20 cellular contexts compared by ENCODE assay signal in the genomic region with DNA sequence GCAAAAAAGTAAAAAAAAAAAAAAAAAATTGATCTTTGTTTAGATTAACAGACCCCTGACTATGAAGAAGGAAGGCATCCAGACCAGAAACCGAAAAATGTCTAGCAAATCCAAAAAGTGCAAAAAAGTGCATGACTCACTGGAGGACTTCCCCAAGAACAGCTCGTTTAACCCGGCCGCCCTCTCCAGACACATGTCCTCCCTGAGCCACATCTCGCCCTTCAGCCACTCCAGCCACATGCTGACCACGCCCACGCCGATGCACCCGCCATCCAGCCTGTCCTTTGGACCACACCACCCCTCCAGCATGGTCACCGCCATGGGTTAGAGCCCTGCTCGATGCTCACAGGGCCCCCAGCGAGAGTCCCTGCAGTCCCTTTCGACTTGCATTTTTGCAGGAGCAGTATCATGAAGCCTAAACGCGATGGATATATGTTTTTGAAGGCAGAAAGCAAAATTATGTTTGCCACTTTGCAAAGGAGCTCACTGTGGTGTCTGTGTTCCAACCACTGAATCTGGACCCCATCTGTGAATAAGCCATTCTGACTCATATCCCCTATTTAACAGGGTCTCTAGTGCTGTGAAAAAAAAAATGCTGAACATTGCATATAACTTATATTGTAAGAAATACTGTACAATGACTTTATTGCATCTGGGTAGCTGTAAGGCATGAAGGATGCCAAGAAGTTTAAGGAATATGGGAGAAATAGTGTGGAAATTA. TPM values are rescaled to one million over a fixed set of nuclear protein-coding genes. Genes with fewer than 3 reads are reported as not detected.
DNase-seq lines count a peak whose midpoint lies in the region; ATAC-seq, FAIRE-seq and TF ChIP-seq lines count a peak whose summit lies in the region.
"Had no signal": no experiment of that assay in that cellular context is flagged by ENCODE, and none has a peak within 500 bp of the region (broad histone marks: within the 10 kb centered on the region; RNA-seq: fewer than 3 reads in every experiment).

No MANE protein-coding gene starts in this region.

- intact Hi-C loops in activated CD8-positive, alpha-beta T cell treated with anti-CD3 and anti-CD28 coated beads for 36 hours (cut with micrococcal nuclease): no loop called here
- intact Hi-C loops in left ventricle myocardium inferior (cut with micrococcal nuclease): no loop called here

- ATAC-seq in activated CD8-positive, alpha-beta T cell treated with anti-CD3 and anti-CD28 coated beads for 36 hours: peak; percentile 47
- ATAC-seq in activated CD8-positive, alpha-beta T cell treated with anti-CD3 and anti-CD28 coated beads, Interleukin-2, amount 10 ng/mL, durations not matched to agents 7 days and 5 days: no peak
- no peak for ATAC-seq in GM18873 (IDR thresholded peaks at IDR 0.05; ENCODE audit: low FRiP score, unreplicated experiment)
- ATAC-seq: HepG2, WTC11 had no signal

- peak overlapping the region; percentile 17 for H3K27ac Mint-ChIP-seq in activated CD8-positive, alpha-beta T cell treated with anti-CD3 and anti-CD28 coated beads for 36 hours
- no peak overlapping the region for H3K27ac Mint-ChIP-seq in activated CD8-positive, alpha-beta T cell treated with anti-CD3 and anti-CD28 coated beads, Interleukin-2, amount 10 ng/mL, durations not matched to agents 7 days and 5 days
- H3K27ac Mint-ChIP-seq in astrocyte (ENCODE audit: unreplicated experiment): peak overlapping the region; percentile 50
- H3K27ac Mint-ChIP-seq: WTC11 had no signal

- H3K4me1 ChIP-seq in astrocyte (ENCODE audit: insufficient read depth, low read length) (peaks cover 27% of the 10 kb centered on the region), left ventricle myocardium inferior (no peaks in the 10 kb centered on the region)
- H3K4me1 ChIP-seq: esophagus squamous epithelium had no signal

- in situ Hi-C loops in G401 (cut with HindIII; ENCODE audit: low sequenced_read_pairs): no loop called here

- peak; percentile 40 for DNase-seq in activated CD8-positive, alpha-beta T cell treated with anti-CD3 and anti-CD28 coated beads for 36 hours
- DNase-seq in activated CD8-positive, alpha-beta T cell treated with anti-CD3 and anti-CD28 coated beads, Interleukin-2, amount 10 ng/mL, durations not matched to agents 7 days and 5 days: no peak
- DNase-seq in MV-4-11 (lab: John Stamatoyannopoulos, UW): peak; percentile 46
- DNase-seq in astrocyte (ENCODE audit: low read depth): peak; percentile 64
- peak; percentile 37 for DNase-seq in stimulated activated CD8-positive, alpha-beta memory T cell treated with anti-CD3 and anti-CD28 coated beads, Interleukin-4, amount 100 ng/mL, for 48 hours
- no peak for DNase-seq in left ventricle myocardium inferior
- no peak for DNase-seq in G401 (ENCODE audit: low spot score)
- DNase-seq: COR-L47; cortex of kidney; esophagus squamous epithelium; NCI-H1048; NCI-H2107; occipital lobe; stimulated activated naive CD4-positive, alpha-beta T cell treated with Interleukin-2 at 50 U/mL for 16 hours; SW 1271 had no signal

- H2AFZ ChIP-seq in astrocyte (ENCODE audit: low read depth, low read length): no peak overlapping the region

- H3K4me3 ChIP-seq in astrocyte (ENCODE audit: insufficient read depth, low read depth, low read length) (no peak overlapping the region), left ventricle myocardium inferior (no peak overlapping the region)
- H3K4me3 ChIP-seq: esophagus squamous epithelium had no signal

- H3K36me3 ChIP-seq in astrocyte (ENCODE audit: insufficient read depth, low read length): no peaks in the 10 kb centered on the region
- H3K36me3 ChIP-seq in left ventricle myocardium inferior: peaks cover 8% of the 10 kb centered on the region
- H3K36me3 ChIP-seq: esophagus squamous epithelium had no signal

- TF ChIP-seq CTCF in activated CD8-positive, alpha-beta T cell treated with anti-CD3 and anti-CD28 coated beads for 36 hours (IDR thresholded peaks at IDR 0.05): no peak
- TF ChIP-seq CTCF in astrocyte (IDR thresholded peaks at IDR 0.05; ENCODE audit: insufficient read depth, low read depth, low read length) (no peak), left ventricle myocardium inferior (IDR thresholded peaks at IDR 0.05; ENCODE audit: borderline replicate concordance) (no peak)

- CTCF ChIA-PET in activated CD8-positive, alpha-beta T cell treated with anti-CD3 and anti-CD28 coated beads for 36 hours (lab: Charles Lee): interaction anchor here (1.3 kb wide), 1 partner anchor 18 kb away, joined by 3 read pairs; no protein-coding TSS in a partner anchor
- CTCF ChIA-PET in activated CD8-positive, alpha-beta T cell treated with anti-CD3 and anti-CD28 coated beads, Interleukin-2, amount 10 ng/mL, durations not matched to agents 7 days and 5 days (lab: Charles Lee): interaction anchor here (1.2 to 2.0 kb wide), 2 partner anchors 7 to 13 kb away, joined by 3 to 8 read pairs; no protein-coding TSS in a partner anchor

- H3K27me3 ChIP-seq in astrocyte (ENCODE audit: insufficient read depth, low read length) (no peaks in the 10 kb centered on the region), left ventricle myocardium inferior (ENCODE audit: low read depth) (peaks cover 47% of the 10 kb centered on the region)

- POLR2A ChIA-PET in activated CD8-positive, alpha-beta T cell treated with anti-CD3 and anti-CD28 coated beads for 36 hours (lab: Charles Lee): interaction anchor here (1.3 kb wide), 1 partner anchor 10 kb away, joined by 4 read pairs; no protein-coding TSS in a partner anchor
- POLR2A ChIA-PET in activated CD8-positive, alpha-beta T cell treated with anti-CD3 and anti-CD28 coated beads, Interleukin-2, amount 10 ng/mL, durations not matched to agents 7 days and 5 days (lab: Charles Lee): interaction anchor here (0.7 to 1.6 kb wide), 2 partner anchors 15 to 346 kb away, joined by 4 read pairs; no protein-coding TSS in a partner anchor

- no peak for FAIRE-seq in astrocyte (lab: Jason Lieb, UNC)
- FAIRE-seq: HepG2, RCC 7860, urothelium cell line had no signal

- H3K9ac ChIP-seq in astrocyte (ENCODE audit: low read length): no peak overlapping the region

- H3K27me3 Mint-ChIP-seq in activated CD8-positive, alpha-beta T cell treated with anti-CD3 and anti-CD28 coated beads for 36 hours: no peaks in the 10 kb centered on the region
- H3K27me3 Mint-ChIP-seq in activated CD8-positive, alpha-beta T cell treated with anti-CD3 and anti-CD28 coated beads, Interleukin-2, amount 10 ng/mL, durations not matched to agents 7 days and 5 days (ENCODE audit: low read depth): no peaks in the 10 kb centered on the region
- no peaks in the 10 kb centered on the region for H3K27me3 Mint-ChIP-seq in astrocyte (ENCODE audit: low read depth, unreplicated experiment)

- no peak overlapping the region for H3K27ac ChIP-seq in astrocyte (ENCODE audit: low read depth, low read length)
- no peak overlapping the region for H3K27ac ChIP-seq in left ventricle myocardium inferior (replicated peaks)
- H3K27ac ChIP-seq: esophagus squamous epithelium had no signal

- H3K79me2 ChIP-seq in astrocyte (ENCODE audit: insufficient read depth, low read length): no peaks in the 10 kb centered on the region

- H4K20me1 ChIP-seq in astrocyte (ENCODE audit: insufficient read depth, low read length): no peaks in the 10 kb centered on the region

- peaks cover 60% of the 10 kb centered on the region for H3K36me3 Mint-ChIP-seq in activated CD8-positive, alpha-beta T cell treated with anti-CD3 and anti-CD28 coated beads for 36 hours (ENCODE audit: low read depth)
- peaks cover 75% of the 10 kb centered on the region for H3K36me3 Mint-ChIP-seq in activated CD8-positive, alpha-beta T cell treated with anti-CD3 and anti-CD28 coated beads, Interleukin-2, amount 10 ng/mL, durations not matched to agents 7 days and 5 days (ENCODE audit: low read depth)
- peaks cover 20% of the 10 kb centered on the region for H3K36me3 Mint-ChIP-seq in astrocyte (ENCODE audit: low read depth, unreplicated experiment)
- H3K36me3 Mint-ChIP-seq: WTC11 had no signal

- H3K4me3 Mint-ChIP-seq in activated CD8-positive, alpha-beta T cell treated with anti-CD3 and anti-CD28 coated beads for 36 hours: no peak overlapping the region
- H3K4me3 Mint-ChIP-seq in activated CD8-positive, alpha-beta T cell treated with anti-CD3 and anti-CD28 coated beads, Interleukin-2, amount 10 ng/mL, durations not matched to agents 7 days and 5 days: no peak overlapping the region
- H3K4me3 Mint-ChIP-seq in astrocyte (ENCODE audit: unreplicated experiment): peak overlapping the region; percentile 41
- H3K4me3 Mint-ChIP-seq: WTC11 had no signal

- no peaks in the 10 kb centered on the region for H3K9me3 ChIP-seq in astrocyte (ENCODE audit: insufficient read depth, low read depth, low read length)
- H3K9me3 ChIP-seq in left ventricle myocardium inferior (replicated peaks): no peaks in the 10 kb centered on the region
- H3K9me3 ChIP-seq: esophagus squamous epithelium had no signal

- no peaks in the 10 kb centered on the region for H3K9me3 Mint-ChIP-seq in activated CD8-positive, alpha-beta T cell treated with anti-CD3 and anti-CD28 coated beads for 36 hours
- no peaks in the 10 kb centered on the region for H3K9me3 Mint-ChIP-seq in activated CD8-positive, alpha-beta T cell treated with anti-CD3 and anti-CD28 coated beads, Interleukin-2, amount 10 ng/mL, durations not matched to agents 7 days and 5 days (ENCODE audit: insufficient read depth)
- peaks cover 2% of the 10 kb centered on the region for H3K9me3 Mint-ChIP-seq in astrocyte (ENCODE audit: unreplicated experiment)
- H3K9me3 Mint-ChIP-seq: WTC11 had no signal

- H3K4me2 ChIP-seq in astrocyte (ENCODE audit: low read length): peak overlapping the region; percentile 38

- H3K4me1 Mint-ChIP-seq in activated CD8-positive, alpha-beta T cell treated with anti-CD3 and anti-CD28 coated beads for 36 hours (ENCODE audit: low read depth): peaks cover 43% of the 10 kb centered on the region
- H3K4me1 Mint-ChIP-seq in activated CD8-positive, alpha-beta T cell treated with anti-CD3 and anti-CD28 coated beads, Interleukin-2, amount 10 ng/mL, durations not matched to agents 7 days and 5 days (ENCODE audit: low read depth): peaks cover 44% of the 10 kb centered on the region
- peaks cover 39% of the 10 kb centered on the region for H3K4me1 Mint-ChIP-seq in astrocyte (ENCODE audit: low read depth, unreplicated experiment)

RNA-seq across cellular contexts. Expression of a gene that starts 19.4 kb away (rescaled TPM):
- 10 to 100 TPM; 24.4 to 27.2 TPM for total RNA-seq in activated CD8-positive, alpha-beta T cell treated with anti-CD3 and anti-CD28 coated beads for 36 hours
- 10 to 100 TPM; 42.5 to 44.9 TPM for total RNA-seq in activated CD8-positive, alpha-beta T cell treated with anti-CD3 and anti-CD28 coated beads, Interleukin-2, amount 10 ng/mL, durations not matched to agents 7 days and 5 days
- total RNA-seq in astrocyte (11.8 and 17.6 TPM in 2 replicates), left ventricle myocardium inferior (1.4 TPM)
- total RNA-seq in G401 (2014; rRNA removed; shearing (Covaris generic)): not detected in 2 replicates
- total RNA-seq: HepG2, occipital lobe had no signal

Comparison
In these comparisons a context has a peak if more than half of its experiments do, and no peak if none do; other contexts are left out.
1. DNase-seq: peak in activated CD8-positive, alpha-beta T cell treated with anti-CD3 and anti-CD28 coated beads for 36 hours (single experiment), MV-4-11 (single experiment), astrocyte (single experiment) and stimulated activated CD8-positive, alpha-beta memory T cell treated with anti-CD3 and anti-CD28 coated beads, Interleukin-4, amount 100 ng/mL, for 48 hours (single experiment); none in activated CD8-positive, alpha-beta T cell treated with anti-CD3 and anti-CD28 coated beads, Interleukin-2, amount 10 ng/mL, durations not matched to agents 7 days and 5 days (single experiment), left ventricle myocardium inferior (single experiment) and G401 (single experiment).